ENCODE assay signal across 8 cellular contexts in the genomic region with DNA sequence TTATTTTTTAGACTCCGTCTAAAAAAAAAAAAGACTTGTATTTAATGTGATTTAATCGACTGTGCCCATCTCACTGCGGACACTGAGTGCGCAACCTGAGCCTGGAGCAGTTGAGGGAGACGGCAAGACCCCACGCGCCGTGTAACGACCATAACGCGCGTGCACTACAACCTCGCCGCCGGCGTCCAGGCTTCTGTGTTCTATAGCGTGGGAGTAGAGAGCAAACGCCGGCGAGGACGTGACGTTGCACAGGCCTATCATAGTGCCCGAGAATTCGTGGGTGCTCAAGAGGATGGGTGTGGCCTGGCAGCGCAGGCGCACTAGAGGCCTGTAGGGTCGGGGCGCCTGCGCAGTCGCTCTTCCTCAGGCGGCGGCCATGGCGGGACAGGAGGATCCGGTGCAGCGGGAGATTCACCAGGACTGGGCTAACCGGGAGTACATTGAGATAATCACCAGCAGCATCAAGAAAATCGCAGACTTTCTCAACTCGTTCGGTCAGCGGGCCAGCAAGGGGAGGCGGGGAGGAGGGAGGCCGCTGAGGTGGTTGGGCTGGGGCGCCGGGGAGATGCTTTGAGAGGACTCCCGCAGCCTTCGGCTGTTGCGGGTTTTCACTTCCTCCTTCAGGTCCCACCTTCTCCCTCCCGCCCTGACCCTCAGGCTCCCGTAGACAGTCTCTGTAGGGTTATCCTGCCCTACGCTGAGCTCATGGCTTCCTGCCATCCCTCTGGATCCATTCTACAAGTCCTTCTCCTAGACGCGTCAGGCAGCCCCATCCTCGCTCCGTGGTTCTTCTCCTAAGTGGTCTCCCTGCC. TPM values are rescaled to one million over a fixed set of nuclear protein-coding genes. Genes with fewer than 3 reads are reported as not detected.
DNase-seq lines count a peak whose midpoint lies in the region; ATAC-seq, FAIRE-seq and TF ChIP-seq lines count a peak whose summit lies in the region.

TSS of gene BRK1 (plus strand) at position 350 of the 812 bp plus-strand sequence. CDS start at position 377, 27 bp downstream.

- H3K4me1 ChIP-seq in pancreas, result peaks cover 0 to 11% (median 0%) of the 10 kb centered on the region in 3 donors
- H3K4me1 ChIP-seq in tibial artery, result peaks cover 0 to 40% (median 25%) of the 10 kb centered on the region in 4 donors

- peaks cover 0 to 3% (median 0%) of the 10 kb centered on the region in 4 donors for H3K27me3 ChIP-seq in pancreas
- no peaks in the 10 kb centered on the region for H3K27me3 ChIP-seq in tibial artery

- intact Hi-C loops in Right ventricle myocardium superior (cut with DNase I), result no loop called here
- intact Hi-C loops in pancreas (cut with DNase I), result no loop called here
- intact Hi-C loops in tibial artery (cut with DNase I; ENCODE audit: low total_unique reads), result no loop called here

- H3K4me3 ChIP-seq in GM12864 (ENCODE audit: low read depth, low read length), result peak within 1 kb of the TSS; percentile 87
- H3K4me3 ChIP-seq in pancreas, result peak within 1 kb of the TSS; percentile 65 to 92 (median 76)
- H3K4me3 ChIP-seq in tibial artery, result peak within 1 kb of the TSS; percentile 68 to 90

- DNase-seq in GM12864 (ENCODE audit: low read depth) (peak; percentile 93), NCI-H1417 (lab: John Stamatoyannopoulos, UW) (peak; percentile 85 to 94 (median 88)), SW 1271 (lab: John Stamatoyannopoulos, UW) (peak; percentile 89 to 97), Right ventricle myocardium superior (peak; percentile 98), pancreas (peak; percentile 91 to 97 (median 93)), tibial artery (peak; percentile 96)
- peak; percentile 89 for DNase-seq in activated naive CD8-positive, alpha-beta T cell treated with anti-CD3 and anti-CD28 coated beads, Interleukin-2, amount 50 U/mL, for 16 hours (ENCODE audit: low read depth, low spot score)

- TF ChIP-seq CTCF in GM12864 (IDR thresholded peaks at IDR 0.05; ENCODE audit: low read depth, low read length, missing control alignments), result no peak
- no peak for TF ChIP-seq CTCF in pancreas (IDR thresholded peaks at IDR 0.05)
- TF ChIP-seq CTCF in tibial artery (IDR thresholded peaks at IDR 0.05), result peak in 1 of 2 experiments; percentile 14

- H3K36me3 ChIP-seq in pancreas, result no peaks in the 10 kb centered on the region
- H3K36me3 ChIP-seq in tibial artery, result peaks cover 0 to 4% (median 3%) of the 10 kb centered on the region in 3 donors

- peak; percentile 71 for FAIRE-seq in pancreas (lab: Jason Lieb, UNC)

- 1% methylated on average over 48 to 52 of the region's 54 CpGs for WGBS in pancreas, 2 donors

- H3K9me3 ChIP-seq in pancreas (no peaks in the 10 kb centered on the region), tibial artery (no peaks in the 10 kb centered on the region)

- peak; percentile 96 for ATAC-seq in HG02759 (IDR thresholded peaks at IDR 0.05; ENCODE audit: unreplicated experiment)
- peak; percentile 100 for ATAC-seq in Right ventricle myocardium superior (ENCODE audit: poor library complexity)
- ATAC-seq in pancreas, result peak; percentile 99 to 100 (median 100)

- peak within 1 kb of the TSS; percentile 17 to 58 (median 52) for H3K27ac ChIP-seq in pancreas
- peak within 1 kb of the TSS; percentile 77 to 88 for H3K27ac ChIP-seq in tibial artery

RNA-seq across cellular contexts. Expression of gene BRK1, which starts in this region (rescaled TPM):
- total RNA-seq in Right ventricle myocardium superior (92.6 TPM), pancreas (10 to 100 TPM; 25.3 to 58.1 (median 39.8) TPM)
- 10 to 100 TPM; 48.8 to 94.1 TPM for polyA plus RNA-seq in pancreas

Comparison
In these comparisons a context has a peak if more than half of its experiments do, and no peak if none do; other contexts are left out.
1. Peak in every context shown above with its lines: DNase-seq, ATAC-seq, H3K4me3 ChIP-seq and H3K27ac ChIP-seq.